17 cellular contexts compared by ENCODE assay signal in the genomic region with DNA sequence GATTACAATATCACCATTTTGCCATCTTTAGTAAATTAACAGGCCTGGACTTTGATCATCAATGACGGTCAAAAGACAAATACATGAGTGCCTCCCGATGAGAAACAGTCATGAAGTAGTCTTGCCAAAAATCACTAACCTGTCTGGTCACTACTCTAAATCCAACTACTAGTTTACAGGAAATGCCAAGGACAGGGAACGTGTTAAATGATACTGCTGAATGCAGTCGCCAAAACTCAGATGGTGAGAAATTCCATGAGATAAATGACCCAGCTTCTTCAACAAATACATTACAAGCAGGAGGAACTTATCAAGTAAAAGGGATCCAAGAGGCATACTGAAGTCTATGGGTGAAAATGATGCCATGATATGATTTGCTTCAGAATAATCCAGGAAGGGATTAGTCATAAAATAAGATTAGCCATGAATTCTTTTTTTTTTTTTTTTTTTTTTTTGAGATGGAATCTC. TPM values are rescaled to one million over a fixed set of nuclear protein-coding genes. Genes with fewer than 3 reads are reported as not detected.
A peak's percentile ranks its signal among the peaks of the same experiment; 100 is the strongest.
DNase-seq lines count a peak whose midpoint lies in the region; ATAC-seq and TF ChIP-seq lines count a peak whose summit lies in the region.
"Had no signal": no experiment of that assay in that cellular context is flagged by ENCODE, and none has a peak within 500 bp of the region (broad histone marks: within the 10 kb centered on the region; RNA-seq: fewer than 3 reads in every experiment).

No MANE protein-coding gene starts in this region.

- H3K9me3 ChIP-seq in Panc1 (ENCODE audit: control insufficient read depth, insufficient read depth, low read depth, low read length) (no peaks in the 10 kb centered on the region), osteoblast (ENCODE audit: low read depth, low read length) (no peaks in the 10 kb centered on the region)
- H3K9me3 ChIP-seq: ovary had no signal

- H3K36me3 ChIP-seq in Panc1 (ENCODE audit: control insufficient read depth, insufficient read depth, low read length) (no peaks in the 10 kb centered on the region), osteoblast (ENCODE audit: insufficient read depth, low read length) (no peaks in the 10 kb centered on the region)
- H3K36me3 ChIP-seq: ovary had no signal

- no peak overlapping the region for H3K4me3 Mint-ChIP-seq in glutamatergic neuron (ENCODE audit: unreplicated experiment)
- H3K4me3 Mint-ChIP-seq: activated CD8-positive, alpha-beta T cell treated with anti-CD3 and anti-CD28 coated beads for 36 hours had no signal

- TF ChIP-seq CTCF in Panc1 (IDR thresholded peaks at IDR 0.05) (no peak), osteoblast (IDR thresholded peaks at IDR 0.05; ENCODE audit: extremely low read depth, low read depth, low read length) (no peak), glutamatergic neuron (IDR thresholded peaks at IDR 0.05; ENCODE audit: partially characterized antibody, unreplicated experiment) (no peak)

- no peaks in the 10 kb centered on the region for H4K20me1 ChIP-seq in osteoblast (ENCODE audit: insufficient read depth, low read length)

- H3K4me3 ChIP-seq in Panc1 (ENCODE audit: low read depth in 2 of 2, low read length in 2 of 2) (no peak overlapping the region), osteoblast (ENCODE audit: insufficient read depth, low read length) (no peak overlapping the region)
- H3K4me3 ChIP-seq: dorsolateral prefrontal cortex, ovary, SK-N-MC had no signal

- intact Hi-C loops in Panc1 (cut with micrococcal nuclease; ENCODE audit: unreplicated experiment), result no loop called here

- H3K27me3 ChIP-seq in Panc1 (ENCODE audit: control insufficient read depth, insufficient read depth, low read length) (no peaks in the 10 kb centered on the region), osteoblast (ENCODE audit: insufficient read depth, low read length) (no peaks in the 10 kb centered on the region)
- H3K27me3 ChIP-seq: dorsolateral prefrontal cortex, ovary had no signal

- no peaks in the 10 kb centered on the region for H3K4me1 Mint-ChIP-seq in glutamatergic neuron (ENCODE audit: low read depth, unreplicated experiment)

- peak overlapping the region; percentile 15; the same call in 1 of the 2 replicates for H3K27ac ChIP-seq in Panc1 (ENCODE audit: low read length)
- peak overlapping the region; percentile 73 for H3K27ac ChIP-seq in epithelial cell of prostate
- H3K27ac ChIP-seq in osteoblast (ENCODE audit: low read depth, low read length), result peak overlapping the region; percentile 86
- H3K27ac ChIP-seq: dorsolateral prefrontal cortex, ovary, SK-N-MC had no signal

- peaks cover 3% of the 10 kb centered on the region for H3K27me3 Mint-ChIP-seq in glutamatergic neuron (ENCODE audit: unreplicated experiment)

- CTCF ChIA-PET in Panc1 (lab: Charles Lee), result no interaction called here

- H3K4me2 ChIP-seq in osteoblast (ENCODE audit: insufficient read depth, low read length), result no peak overlapping the region

- H3K27ac Mint-ChIP-seq in glutamatergic neuron (ENCODE audit: unreplicated experiment), result no peak overlapping the region
- H3K27ac Mint-ChIP-seq: activated CD8-positive, alpha-beta T cell treated with anti-CD3 and anti-CD28 coated beads for 36 hours; activated T-helper 2 cell treated with anti-CD3 and anti-CD28 coated beads, Interferon-gamma antibody, Interleukin-2, Interleukin-4, amounts not matched to agents 10 μg/mL and 5 μg/mL and 100 μg/mL, durations not matched to agents 14 hours and 24 hours and 36 hours had no signal

- H3K79me2 ChIP-seq in osteoblast (ENCODE audit: insufficient read depth, low read length), result no peaks in the 10 kb centered on the region

- peaks cover 2% of the 10 kb centered on the region; the same call in 1 of the 2 replicates for H3K4me1 ChIP-seq in Panc1 (ENCODE audit: control insufficient read depth, insufficient read depth, low read length)
- H3K4me1 ChIP-seq in osteoblast (ENCODE audit: insufficient read depth, low read length), result peaks cover 33% of the 10 kb centered on the region

- peaks cover 3% of the 10 kb centered on the region for H3K36me3 Mint-ChIP-seq in glutamatergic neuron (ENCODE audit: unreplicated experiment)

- H3K9me3 Mint-ChIP-seq in glutamatergic neuron (ENCODE audit: unreplicated experiment), result no peaks in the 10 kb centered on the region

- no TSS peak for BruUV-seq in Panc1 (replicated peaks; lab: Mats Ljungman, UMichigan)

- in situ Hi-C loops in Panc1 (cut with HindIII; ENCODE audit: low pct_unique_long_range_greater_than_20kb, low sequenced_read_pairs), result no loop called here

- no peak overlapping the region for H2AFZ ChIP-seq in osteoblast (ENCODE audit: low read length)

- POLR2A ChIA-PET in Panc1 (lab: Charles Lee), result no interaction called here

- DNase-seq in ELR (ENCODE audit: low read depth) (peak; percentile 63), Panc1 (ENCODE audit: low read depth, low spot score) (no peak), epithelial cell of prostate (ENCODE audit: low read depth, low spot score) (no peak), osteoblast (ENCODE audit: insufficient read length, low spot score, missing footprints) (no peak), glutamatergic neuron (no peak)
- DNase-seq in activated CD4-positive, CD25-positive, alpha-beta regulatory T cell (lab: John Stamatoyannopoulos, UW), result no peak
- DNase-seq in activated effector memory CD4-positive, alpha-beta T cell treated with anti-CD3 and anti-CD28 coated beads, Interleukin-2, amount 50 U/mL, for 16 hours, result no peak
- DNase-seq: activated CD8-positive, alpha-beta T cell treated with anti-CD3 and anti-CD28 coated beads for 36 hours; anterior cingulate cortex; dorsolateral prefrontal cortex; foreskin melanocyte; NCI-H1092 treated with DMSO at 0.1 percent for 48 hours; NCI-H2171; ovary; stimulated activated CD4-positive, alpha-beta T cell treated with anti-CD3 and anti-CD28 coated beads, Interleukin-15, amount 100 ng/mL, for 24 hours had no signal

- no peak for ATAC-seq in Panc1
- ATAC-seq: activated CD8-positive, alpha-beta T cell treated with anti-CD3 and anti-CD28 coated beads for 36 hours had no signal

RNA-seq across cellular contexts. Expression of a gene that starts 35.8 kb away (rescaled TPM):
- total RNA-seq in Panc1 (2021; ENCODE audit: unreplicated experiment) (169 TPM), osteoblast (248 and 311 TPM in 2 replicates), glutamatergic neuron (ENCODE audit: unreplicated experiment) (41.6 TPM)
- 34.8 TPM for polyA plus RNA-seq in Panc1 (2012; ENCODE audit: insufficient read length)

Comparison
In these comparisons a context has a peak if more than half of its experiments do, and no peak if none do; other contexts are left out.
1. H3K27ac ChIP-seq: peak in every context shown above with its lines; median percentile 86 in osteoblast; 73 in epithelial cell of prostate; 15 in Panc1.